Comparison of ENCODE assay signal across 17 cellular contexts in genomic region chr7:79461660-79462059, GRCh38. TPM values are rescaled to one million over a fixed set of nuclear protein-coding genes. Genes with fewer than 3 reads are reported as not detected.
DNase-seq lines count a peak whose midpoint lies in the region; ATAC-seq and TF ChIP-seq lines count a peak whose summit lies in the region.
"Had no signal": no experiment of that assay in that cellular context is flagged by ENCODE, and none has a peak within 500 bp of the region (broad histone marks: within the 10 kb centered on the region; RNA-seq: fewer than 3 reads in every experiment).

No MANE protein-coding gene starts in this region.

- peaks cover 6% of the 10 kb centered on the region for H3K9me1 ChIP-seq in IMR-90 (ENCODE audit: insufficient read depth, low read length)

- H3K9me3 ChIP-seq in IMR-90 (ENCODE audit: control insufficient read depth, insufficient read depth, low read length) (no peaks in the 10 kb centered on the region), left lung (no peaks in the 10 kb centered on the region), body of pancreas (no peaks in the 10 kb centered on the region)

- no peak overlapping the region for H3K4me2 ChIP-seq in IMR-90 (ENCODE audit: low read depth, low read length)

- in situ Hi-C loops in IMR-90 (cut with MboI; ENCODE audit: low sequenced_read_pairs): loop anchor here (25.0 kb wide), 1 partner anchor 576 kb away; no protein-coding TSS in a partner anchor

- ATAC-seq in IMR-90 (ENCODE audit: low read depth) (peak; percentile 86), left lung (peak; percentile 96), body of pancreas (no peak), GM19035 (IDR thresholded peaks at IDR 0.05; ENCODE audit: unreplicated experiment) (no peak), HG03571 (IDR thresholded peaks at IDR 0.05; ENCODE audit: unreplicated experiment) (no peak)
- ATAC-seq: effector memory CD8-positive, alpha-beta T cell; K562; natural killer cell treated with Interleukin-12 subunit alpha and Interleukin-12 subunit beta and Interleukin-15 and Interleukin-18, amount 100 ng/mL, for 72 hours had no signal

- BruUV-seq in IMR-90 (replicated peaks; lab: Mats Ljungman, UMichigan): no TSS peak

- H3K4ac ChIP-seq in IMR-90 (ENCODE audit: low read depth, low read length): no peak overlapping the region

- no peak overlapping the region for H2AK5ac ChIP-seq in IMR-90 (ENCODE audit: low read depth, low read length)

- H4K8ac ChIP-seq in IMR-90 (ENCODE audit: low read depth in 2 of 2, low read length in 2 of 2): no peak overlapping the region

- no peak overlapping the region for H2AFZ ChIP-seq in IMR-90 (replicated peaks; ENCODE audit: low read length, poor library complexity)

- DNase-seq in AG10803 (ENCODE audit: low read depth) (peak; percentile 59), IMR-90 (peak; percentile 91), cardiac fibroblast (ENCODE audit: low read depth in 2 of 2) (peak; percentile 62 to 66), left lung (no peak), erythroblast (lab: John Stamatoyannopoulos, UW) (no peak), body of pancreas (no peak)
- DNase-seq: activated CD8-positive, alpha-beta memory T cell treated with anti-CD3 and anti-CD28 coated beads, Interleukin-2, amount 50 U/mL, for 4 hours; CD4-positive, alpha-beta T cell; effector memory CD8-positive, alpha-beta T cell; H9; immature natural killer cell; NCI-H2029 treated with DMSO at 0.1 percent for 48 hours; stimulated activated CD8-positive, alpha-beta memory T cell treated with anti-CD3 and anti-CD28 coated beads, Interleukin-4, amount 100 ng/mL, for 48 hours had no signal

- no peak overlapping the region for H4K91ac ChIP-seq in IMR-90 (ENCODE audit: insufficient read depth, low read depth, low read length)

- TF ChIP-seq RAD21 in IMR-90 (IDR thresholded peaks at IDR 0.05; ENCODE audit: low read length): no peak

- H3K36me3 ChIP-seq in IMR-90 (ENCODE audit: control insufficient read depth, insufficient read depth, low read length) (peaks cover 11% of the 10 kb centered on the region), left lung (no peaks in the 10 kb centered on the region), body of pancreas (replicated peaks in 1 of 2; ENCODE audit: insufficient read depth in 1 of 2, low read depth in 2 of 2) (no peaks in the 10 kb centered on the region)

- no peak overlapping the region for H3K23ac ChIP-seq in IMR-90 (ENCODE audit: low read depth, low read length)

- no peaks in the 10 kb centered on the region for H3K27me3 ChIP-seq in IMR-90 (ENCODE audit: control insufficient read depth, insufficient read depth, low read length)
- no peaks in the 10 kb centered on the region for H3K27me3 ChIP-seq in left lung
- H3K27me3 ChIP-seq in body of pancreas: no peaks in the 10 kb centered on the region

- intact Hi-C loops in IMR-90 (cut with micrococcal nuclease): no loop called here
- intact Hi-C loops in left lung (cut with DNase I): no loop called here
- intact Hi-C loops in body of pancreas (cut with DNase I): no loop called here

- no peak overlapping the region for H3K9ac ChIP-seq in IMR-90 (ENCODE audit: low read depth, low read length)

- no CpG with 5 or more reads among the region's 1 CpG for WGBS in IMR-90 (ENCODE audit: extremely low coverage in 2 of 2, insufficient read length in 1 of 2), 2 experiments
- 27 to 61% methylated on average over 1 of the region's 1 CpG for WGBS in body of pancreas, 2 donors

- peaks cover 4% of the 10 kb centered on the region; the same call in 1 of the 2 replicates for H4K20me1 ChIP-seq in IMR-90 (ENCODE audit: insufficient read depth, low read length)

- peaks cover 20 to 56% of the 10 kb centered on the region in 2 experiments for H3K79me1 ChIP-seq in IMR-90 (ENCODE audit: low read depth in 1 of 2, low read length in 2 of 2)

- H3K27ac ChIP-seq in IMR-90 (ENCODE audit: insufficient read depth, low read length): no peak overlapping the region
- H3K27ac ChIP-seq in left lung: no peak overlapping the region
- H3K27ac ChIP-seq in body of pancreas: no peak overlapping the region

- H2BK20ac ChIP-seq in IMR-90 (ENCODE audit: low read depth, low read length): no peak overlapping the region

- no peak overlapping the region for H2BK15ac ChIP-seq in IMR-90 (ENCODE audit: low read depth, low read length)

- H3K4me1 ChIP-seq in IMR-90 (ENCODE audit: control insufficient read depth, insufficient read depth, low read length) (peaks cover 6% of the 10 kb centered on the region), left lung (peaks cover 0 to 14% of the 10 kb centered on the region in 2 donors), body of pancreas (no peaks in the 10 kb centered on the region)

- dilution Hi-C loops in IMR-90 (cut with HindIII; ENCODE audit: low sequenced_read_pairs, unreplicated experiment): no loop called here

- H2BK120ac ChIP-seq in IMR-90 (ENCODE audit: low read depth, low read length): no peak overlapping the region

- H3K18ac ChIP-seq in IMR-90 (ENCODE audit: low read depth, low read length): no peak overlapping the region

- POLR2A ChIA-PET in IMR-90 (lab: Charles Lee; ENCODE audit: unreplicated experiment): no interaction called here

- TF ChIP-seq POLR2A in IMR-90 (IDR thresholded peaks at IDR 0.05; ENCODE audit: low read depth, low read length): no peak
- TF ChIP-seq POLR2A in erythroblast (IDR thresholded peaks at IDR 0.05; ENCODE audit: low read length): no peak
- no peak for TF ChIP-seq POLR2A in body of pancreas (IDR thresholded peaks at IDR 0.05)

- H4K5ac ChIP-seq in IMR-90 (ENCODE audit: low read depth, low read length): no peak overlapping the region

- no peak overlapping the region for H3K4me3 ChIP-seq in AG10803 (ENCODE audit: low read length)
- H3K4me3 ChIP-seq in IMR-90 (ENCODE audit: insufficient read depth, low read depth, low read length): no peak overlapping the region
- H3K4me3 ChIP-seq in cardiac fibroblast (replicated peaks in 1 of 2; ENCODE audit: low read depth in 2 of 2, low read length in 2 of 2): no peak overlapping the region
- H3K4me3 ChIP-seq in left lung: no peak overlapping the region
- no peak overlapping the region for H3K4me3 ChIP-seq in body of pancreas
- H3K4me3 ChIP-seq: K562 had no signal

- no peak overlapping the region for H2BK5ac ChIP-seq in IMR-90 (ENCODE audit: low read depth, low read length, poor library complexity, severe bottlenecking)

- CTCF ChIA-PET in IMR-90 (lab: Yijun Ruan, JAX): no interaction called here

- H2AK9ac ChIP-seq in IMR-90 (replicated peaks; ENCODE audit: low read depth, low read length, poor library complexity): no peak overlapping the region

- no peak overlapping the region for H3K56ac ChIP-seq in IMR-90 (ENCODE audit: extremely low read depth, insufficient read depth, low read length)

- H3K14ac ChIP-seq in IMR-90 (replicated peaks; ENCODE audit: low read depth, low read length): no peak overlapping the region

- TF ChIP-seq CTCF in AG10803 (conservative IDR thresholded peaks at IDR 0.05; ENCODE audit: low read length) (no peak), IMR-90 (conservative IDR thresholded peaks at IDR 0.05; ENCODE audit: low read depth, low read length) (no peak), cardiac fibroblast (IDR thresholded peaks at IDR 0.05; ENCODE audit: low read depth, low read length) (no peak), left lung (IDR thresholded peaks at IDR 0.05) (no peak), body of pancreas (IDR thresholded peaks at IDR 0.05) (no peak)

TF ChIP-seq in IMR-90, 13 proteins besides CTCF, POLR2A, EP300 and RAD21:
- TF ChIP-seq MAZ (IDR thresholded peaks at IDR 0.05; ENCODE audit: borderline replicate concordance, low read depth, low read length) (no peak), USF2 (IDR thresholded peaks at IDR 0.05; ENCODE audit: low read depth, low read length) (no peak), MXI1 (IDR thresholded peaks at IDR 0.05; ENCODE audit: borderline replicate concordance, low read depth, low read length) (0 out of 2 replicates have a peak, but pooled peaks have one; percentile 23), CEBPB (IDR thresholded peaks at IDR 0.05; ENCODE audit: low read depth, low read length) (peak; percentile 86), FOS (IDR thresholded peaks at IDR 0.05; ENCODE audit: low read depth, low read length) (peak; percentile 84)

RNA-seq across cellular contexts. Expression of gene MAGI2, which starts 8.2 kb away (rescaled TPM):
- total RNA-seq in IMR-90 (2012; rRNA removed) (17.9 and 27.2 TPM in 2 replicates), left lung (1 to 10 TPM; 7.5 to 8.1 TPM), body of pancreas (10 to 100 TPM in 1 of 2 donors, 1 to 10 TPM in 1; 3.9 to 10.5 TPM)
- polyA plus RNA-seq in IMR-90 (2012; rRNA removed): 2.3 and 2.5 TPM in 2 replicates
- polyA plus RNA-seq in IMR-90 (2012; cell fraction: cytosol; rRNA removed): 0.88 and 1.2 TPM in 2 replicates
- 1.3 and 5.5 TPM in 2 replicates for polyA plus RNA-seq in IMR-90 (2012; cell fraction: nucleus; rRNA removed; ENCODE audit: low replicate concordance)
- total RNA-seq: CD4-positive, alpha-beta T cell had no signal
- polyA plus RNA-seq: immature natural killer cell had no signal

Comparison
In these comparisons a context has a peak if more than half of its experiments do, and no peak if none do; other contexts are left out.
1. DNase-seq: peak in AG10803 (single experiment), IMR-90 (single experiment) and cardiac fibroblast (2 of 2); none in left lung (0 of 2), erythroblast (0 of 2) and body of pancreas (0 of 4).
2. ATAC-seq: peak in IMR-90 (single experiment) and left lung (single experiment); none in body of pancreas (single experiment), GM19035 (single experiment) and HG03571 (single experiment).